ENCODE assay signal across 1 cellular context in genomic region chr17:72502940-72503341, GRCh38.
TF ChIP-seq lines count a peak whose summit lies in the region.

No MANE protein-coding gene starts in this region.

TF ChIP-seq in HepG2, 621 proteins besides CTCF, POLR2A, EP300 and RAD21 (continued from another document):
- TF ChIP-seq BCL3 (CRISPR knock-in tag; IDR thresholded peaks at IDR 0.05), result no peak
- no peak for TF ChIP-seq ZNF225 (CRISPR knock-in tag; IDR thresholded peaks at IDR 0.05)
- 0 out of 2 replicates have a peak, but pooled peaks have one; percentile 35 for TF ChIP-seq HES4 (CRISPR knock-in tag; IDR thresholded peaks at IDR 0.05; ENCODE audit: borderline replicate concordance)
- 0 out of 2 replicates have a peak, but pooled peaks have one; percentile 9 for TF ChIP-seq SSRP1 (CRISPR knock-in tag; IDR thresholded peaks at IDR 0.05)
